18 cellular contexts compared by ENCODE assay signal in genomic region chr3:194620192-194620591, GRCh38.
"Had no signal": no experiment of that assay in that cellular context is flagged by ENCODE, and none has a peak within 500 bp of the region (broad histone marks: within the 10 kb centered on the region; RNA-seq: fewer than 3 reads in every experiment).

No MANE protein-coding gene starts in this region.

- H3K9me3 ChIP-seq: thoracic aorta had no signal

- H3K4me1 Mint-ChIP-seq: stimulated activated naive B cell treated with anti-CD40 and anti-IgM and Interleukin-4, amounts not matched to agents 10 μg/mL and 1 μg/mL and 100 μg/mL, for 72 hours had no signal

- H3K4me3 Mint-ChIP-seq: activated T-helper 1 cell treated with anti-CD3 and anti-CD28 coated beads, Interleukin-12 subunit alpha, Interleukin-12 subunit beta, Interleukin-2, Interleukin-4 antibody, amounts not matched to agents 30 ng/mL and 10 ng/mL and 1 ng/mL, durations not matched to agents 14 hours and 24 hours and 36 hours; natural killer cell treated with Interleukin-12 subunit alpha and Interleukin-12 subunit beta and Interleukin-15 and Interleukin-18, amount 100 ng/mL, for 72 hours; stimulated activated naive B cell treated with anti-CD40 and anti-IgM and Interleukin-4, amounts not matched to agents 10 μg/mL and 1 μg/mL and 100 μg/mL, for 72 hours had no signal

- H3K27ac Mint-ChIP-seq: activated naive CD4-positive, alpha-beta T cell treated with anti-CD3 and anti-CD28 coated beads, Interleukin-2, amount 50 U/mL, for 72 hours; activated T-helper 1 cell treated with anti-CD3 and anti-CD28 coated beads, Interleukin-12 subunit alpha, Interleukin-12 subunit beta, Interleukin-2, Interleukin-4 antibody, amounts not matched to agents 30 ng/mL and 10 ng/mL and 1 ng/mL, durations not matched to agents 14 hours and 24 hours and 36 hours; natural killer cell treated with Interleukin-12 subunit alpha and Interleukin-12 subunit beta and Interleukin-15 and Interleukin-18, amount 100 ng/mL, for 72 hours had no signal

- H3K9me3 Mint-ChIP-seq: activated naive CD4-positive, alpha-beta T cell treated with anti-CD3 and anti-CD28 coated beads, Interleukin-2, amount 50 U/mL, for 72 hours; activated T-helper 1 cell treated with anti-CD3 and anti-CD28 coated beads, Interleukin-12 subunit alpha, Interleukin-12 subunit beta, Interleukin-2, Interleukin-4 antibody, amounts not matched to agents 30 ng/mL and 10 ng/mL and 1 ng/mL, durations not matched to agents 14 hours and 24 hours and 36 hours; natural killer cell treated with Interleukin-12 subunit alpha and Interleukin-12 subunit beta and Interleukin-15 and Interleukin-18, amount 100 ng/mL, for 72 hours; stimulated activated naive B cell treated with anti-CD40 and anti-IgM and Interleukin-4, amounts not matched to agents 10 μg/mL and 1 μg/mL and 100 μg/mL, for 72 hours had no signal

- H3K4me3 ChIP-seq: lung, thoracic aorta had no signal

- ATAC-seq: activated naive CD4-positive, alpha-beta T cell treated with anti-CD3 and anti-CD28 coated beads, Interleukin-2, amount 50 U/mL, for 72 hours; natural killer cell treated with Interleukin-12 subunit alpha and Interleukin-12 subunit beta and Interleukin-15 and Interleukin-18, amount 100 ng/mL, for 72 hours; stimulated activated naive B cell treated with anti-CD40 and anti-IgM and Interleukin-4, amounts not matched to agents 10 μg/mL and 1 μg/mL and 100 μg/mL, for 72 hours had no signal

- H3K27ac ChIP-seq: epithelial cell of prostate, thoracic aorta, WERI-Rb-1 had no signal

- H3K36me3 ChIP-seq: thoracic aorta, WERI-Rb-1 had no signal

- H3K36me3 Mint-ChIP-seq: activated naive CD4-positive, alpha-beta T cell treated with anti-CD3 and anti-CD28 coated beads, Interleukin-2, amount 50 U/mL, for 72 hours; natural killer cell treated with Interleukin-12 subunit alpha and Interleukin-12 subunit beta and Interleukin-15 and Interleukin-18, amount 100 ng/mL, for 72 hours; stimulated activated naive B cell treated with anti-CD40 and anti-IgM and Interleukin-4, amounts not matched to agents 10 μg/mL and 1 μg/mL and 100 μg/mL, for 72 hours had no signal

- DNase-seq: activated CD4-positive, alpha-beta T cell treated with anti-CD3 and anti-CD28 coated beads, Interleukin-2, amount 50 U/mL, for 48 hours; activated gamma-delta T cell treated with Interleukin-2 at 50 U/mL for 16 hours; activated T-cell treated with anti-CD3 and anti-CD28 coated beads for 4 hours; amniotic stem cell; dermis blood vessel endothelial cell; effector memory CD4-positive, alpha-beta T cell; foreskin fibroblast; glutamatergic neuron; stimulated activated naive B cell treated with anti-CD40 and anti-IgM and Interleukin-4, amounts not matched to agents 10 μg/mL and 1 μg/mL and 100 μg/mL, for 72 hours; T-helper 1 cell; T-helper 9 cell; WERI-Rb-1 had no signal

- H3K27me3 Mint-ChIP-seq: natural killer cell treated with Interleukin-12 subunit alpha and Interleukin-12 subunit beta and Interleukin-15 and Interleukin-18, amount 100 ng/mL, for 72 hours; stimulated activated naive B cell treated with anti-CD40 and anti-IgM and Interleukin-4, amounts not matched to agents 10 μg/mL and 1 μg/mL and 100 μg/mL, for 72 hours had no signal
